Comparison of ENCODE assay signal across 8 cellular contexts in genomic region chr6:129672345-129672691, GRCh38. TPM values are rescaled to one million over a fixed set of nuclear protein-coding genes. Genes with fewer than 3 reads are reported as not detected.
DNase-seq lines count a peak whose midpoint lies in the region; ATAC-seq and TF ChIP-seq lines count a peak whose summit lies in the region.
"Had no signal": no experiment of that assay in that cellular context is flagged by ENCODE, and none has a peak within 500 bp of the region (broad histone marks: within the 10 kb centered on the region; RNA-seq: fewer than 3 reads in every experiment).

No MANE protein-coding gene starts in this region.

- DNase-seq in gastrocnemius medialis, result no peak
- DNase-seq in NCI-H510A treated with DMSO at 0.1 percent for 48 hours (lab: John Stamatoyannopoulos, UW), result no peak
- no peak for DNase-seq in MG63
- DNase-seq: left cardiac atrium had no signal

- ATAC-seq in GM21381 (IDR thresholded peaks at IDR 0.05; ENCODE audit: unreplicated experiment) (peak; percentile 19), HG03442 (IDR thresholded peaks at IDR 0.05; ENCODE audit: unreplicated experiment) (peak; percentile 20), gastrocnemius medialis (no peak), GM21576 (IDR thresholded peaks at IDR 0.05; ENCODE audit: unreplicated experiment) (no peak)

- peaks cover 48 to 50% of the 10 kb centered on the region in 2 donors for H3K4me1 ChIP-seq in gastrocnemius medialis

- H3K4me3 ChIP-seq in gastrocnemius medialis, result no peak overlapping the region
- H3K4me3 ChIP-seq in MG63, result no peak overlapping the region

- H3K27me3 ChIP-seq in gastrocnemius medialis (no peaks in the 10 kb centered on the region), MG63 (no peaks in the 10 kb centered on the region)

- no peaks in the 10 kb centered on the region for H3K9me3 Mint-ChIP-seq in dendritic cell treated with granulocyte-macrophage colony-stimulating factor and Interleukin-4, amounts not matched to agents 40 ng/mL and 50 ng/mL, for 4 days

- peaks cover 83% of the 10 kb centered on the region for H3K36me3 Mint-ChIP-seq in dendritic cell treated with granulocyte-macrophage colony-stimulating factor and Interleukin-4, amounts not matched to agents 40 ng/mL and 50 ng/mL, for 4 days (ENCODE audit: low read depth)

- intact Hi-C loops in dendritic cell treated with granulocyte-macrophage colony-stimulating factor and Interleukin-4, amounts not matched to agents 40 ng/mL and 50 ng/mL, for 4 days (cut with micrococcal nuclease), result loop anchor here (1.0 kb wide), 2 partner anchors 12 to 38 kb away; partner anchors contain the start of gene ARHGAP18
- intact Hi-C loops in gastrocnemius medialis (cut with DNase I; ENCODE audit: low total_unique reads), result no loop called here

- H3K36me3 ChIP-seq in gastrocnemius medialis, result no peaks in the 10 kb centered on the region
- no peaks in the 10 kb centered on the region; the same call in 1 of the 2 replicates for H3K36me3 ChIP-seq in MG63

- peak overlapping the region; percentile 99 for H3K27ac Mint-ChIP-seq in dendritic cell treated with granulocyte-macrophage colony-stimulating factor and Interleukin-4, amounts not matched to agents 40 ng/mL and 50 ng/mL, for 4 days

- in situ Hi-C loops in gastrocnemius medialis (cut with MboI; ENCODE audit: low sequenced_read_pairs in 4 of 4), result no loop called here

- H3K27me3 Mint-ChIP-seq in dendritic cell treated with granulocyte-macrophage colony-stimulating factor and Interleukin-4, amounts not matched to agents 40 ng/mL and 50 ng/mL, for 4 days, result no peaks in the 10 kb centered on the region

- TF ChIP-seq POLR2A in gastrocnemius medialis (IDR thresholded peaks at IDR 0.05), result no peak

- H3K4me1 Mint-ChIP-seq in dendritic cell treated with granulocyte-macrophage colony-stimulating factor and Interleukin-4, amounts not matched to agents 40 ng/mL and 50 ng/mL, for 4 days (ENCODE audit: low read depth), result peaks cover 84% of the 10 kb centered on the region

- H3K4me3 Mint-ChIP-seq in dendritic cell treated with granulocyte-macrophage colony-stimulating factor and Interleukin-4, amounts not matched to agents 40 ng/mL and 50 ng/mL, for 4 days, result peak overlapping the region; percentile 67

- TF ChIP-seq CTCF in gastrocnemius medialis (IDR thresholded peaks at IDR 0.05 in 4 of 5, conservative IDR thresholded peaks at IDR 0.05 in 1 of 5), result no peak

- H3K27ac ChIP-seq in gastrocnemius medialis, result peak overlapping the region; percentile 6 to 61 (median 44)

- no peaks in the 10 kb centered on the region for H3K9me3 ChIP-seq in gastrocnemius medialis
- no peaks in the 10 kb centered on the region for H3K9me3 ChIP-seq in MG63

RNA-seq across cellular contexts. Expression of gene ARHGAP18, which starts 37.7 kb away (rescaled TPM):
- total RNA-seq in gastrocnemius medialis, result 1 to 10 TPM; 5.2 to 9.2 (median 6.5) TPM
- 31.7 and 37.9 TPM in 2 replicates for total RNA-seq in MG63 (2014; rRNA removed; shearing (Covaris generic); ENCODE audit: low replicate concordance)

Comparison
In these comparisons a context has a peak if more than half of its experiments do, and no peak if none do; other contexts are left out.
1. ATAC-seq: peak in GM21381 (single experiment) and HG03442 (single experiment); none in gastrocnemius medialis (0 of 2) and GM21576 (single experiment).